Comparison of ENCODE assay signal across 8 cellular contexts in the genomic region with DNA sequence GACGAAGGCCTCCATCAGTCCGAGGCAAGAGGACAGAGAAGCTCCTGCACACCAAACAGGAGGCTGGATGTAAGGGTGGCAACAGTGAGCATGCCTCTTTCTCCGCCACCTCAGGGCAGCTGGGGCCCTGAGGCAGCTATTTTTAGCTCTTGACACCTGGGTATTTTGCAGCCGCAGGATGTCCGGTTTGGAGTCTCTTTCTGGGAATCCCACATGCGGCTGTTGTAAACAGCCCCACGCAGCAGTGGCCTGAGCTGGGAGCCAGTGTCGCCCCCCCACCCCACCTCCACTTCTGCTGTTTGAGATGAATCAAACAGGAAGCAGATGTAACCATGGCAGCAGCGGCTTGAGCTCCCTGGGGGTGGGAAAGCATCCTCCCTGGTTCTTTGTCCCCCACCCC. TPM values are rescaled to one million over a fixed set of nuclear protein-coding genes. Genes with fewer than 3 reads are reported as not detected.
DNase-seq lines count a peak whose midpoint lies in the region; ATAC-seq and TF ChIP-seq lines count a peak whose summit lies in the region.

No MANE protein-coding gene starts in this region.

- peak overlapping the region; percentile 92 to 98 (median 96) for H3K27ac Mint-ChIP-seq in naive thymus-derived CD4-positive, alpha-beta T cell

- H3K36me3 ChIP-seq in GM06990 (ENCODE audit: control insufficient read depth, insufficient read depth, low read length) (no peaks in the 10 kb centered on the region; the same call in none of the 2 replicates), body of pancreas (replicated peaks in 1 of 2; ENCODE audit: insufficient read depth in 1 of 2, low read depth in 2 of 2) (no peaks in the 10 kb centered on the region), stomach (peaks cover 0 to 16% (median 5%) of the 10 kb centered on the region in 4 donors)
- H3K36me3 ChIP-seq in naive thymus-derived CD4-positive, alpha-beta T cell (ENCODE audit: control insufficient read depth in 2 of 3, insufficient read depth in 3 of 3, low read length in 3 of 3) = peaks cover 0 to 7% (median 5%) of the 10 kb centered on the region in 3 experiments

- intact Hi-C loops in body of pancreas (cut with DNase I) (no loop called here), stomach (cut with DNase I; ENCODE audit: low total_unique reads) (no loop called here)
- intact Hi-C loops in naive thymus-derived CD4-positive, alpha-beta T cell (cut with micrococcal nuclease) = loop anchor here (1.0 to 5.0 kb wide), 7 partner anchors 8 to 1591 kb away; a partner anchor contains a TSS

- no peak overlapping the region; the same call in 1 of the 2 replicates for H3K4me3 ChIP-seq in GM06990 (replicated peaks; ENCODE audit: low read depth, low read length)
- no peak overlapping the region for H3K4me3 ChIP-seq in body of pancreas
- H3K4me3 ChIP-seq in naive thymus-derived CD4-positive, alpha-beta T cell (ENCODE audit: low read length) = peak overlapping the region; percentile 45
- peak overlapping the region in 1 of 4 donors; percentile 28 for H3K4me3 ChIP-seq in stomach

- DNase-seq in GM06990 (ENCODE audit: extremely low read depth, insufficient read length) = peak; percentile 69
- peak; percentile 74 for DNase-seq in T-helper 22 cell (ENCODE audit: low read depth)
- peak in 1 of 4 donors; percentile 43 for DNase-seq in body of pancreas
- peak; percentile 34 to 87 (median 76) for DNase-seq in naive thymus-derived CD4-positive, alpha-beta T cell
- no peak for DNase-seq in stomach
- no peak for DNase-seq in putamen (ENCODE audit: low spot score)
- DNase-seq in NCI-H2029 treated with DMSO at 0.1 percent for 48 hours (lab: John Stamatoyannopoulos, UW) = no peak

- no peak for TF ChIP-seq CTCF in GM06990 (IDR thresholded peaks at IDR 0.05; ENCODE audit: insufficient read depth, low read length, poor library complexity, severe bottlenecking)
- TF ChIP-seq CTCF in body of pancreas (IDR thresholded peaks at IDR 0.05) = no peak
- TF ChIP-seq CTCF in stomach (IDR thresholded peaks at IDR 0.05) = no peak

- TF ChIP-seq POLR2A in body of pancreas (IDR thresholded peaks at IDR 0.05) = no peak
- TF ChIP-seq POLR2A in stomach (IDR thresholded peaks at IDR 0.05) = no peak

- 59 to 72% methylated on average over 6 to 9 of the region's 9 CpGs for WGBS in body of pancreas, 2 donors
- 9 to 34% (median 21%) methylated on average over 8 to 9 of the region's 9 CpGs for WGBS in stomach, 5 donors

- TF ChIP-seq EP300 in stomach (IDR thresholded peaks at IDR 0.05) = peak; percentile 30

- H3K36me3 Mint-ChIP-seq in naive thymus-derived CD4-positive, alpha-beta T cell = peaks cover 0 to 22% (median 5%) of the 10 kb centered on the region in 5 donors

- H3K27me3 Mint-ChIP-seq in naive thymus-derived CD4-positive, alpha-beta T cell = no peaks in the 10 kb centered on the region

- CTCF ChIA-PET in naive thymus-derived CD4-positive, alpha-beta T cell (lab: Charles Lee) = interaction anchor here (0.7 to 22.9 kb wide), 10 partner anchors 10 to 97 kb away, joined by 3 to 539 read pairs (median 5); a partner anchor contains a TSS

- H3K4me1 ChIP-seq in body of pancreas = peaks cover 88% of the 10 kb centered on the region
- H3K4me1 ChIP-seq in naive thymus-derived CD4-positive, alpha-beta T cell (ENCODE audit: control insufficient read depth in 2 of 2, insufficient read depth in 2 of 2, low read length in 2 of 2) = peaks cover 79 to 96% of the 10 kb centered on the region in 2 donors
- peaks cover 95 to 100% (median 99%) of the 10 kb centered on the region in 4 donors for H3K4me1 ChIP-seq in stomach

- peak overlapping the region; percentile 72 to 88 (median 82) for H3K4me3 Mint-ChIP-seq in naive thymus-derived CD4-positive, alpha-beta T cell

- H3K27ac ChIP-seq in body of pancreas (peak overlapping the region in 3 of 4 donors; percentile 12 to 56 (median 46)), stomach (peak overlapping the region in 4 of 5 donors; percentile 97 to 99 (median 98))
- peak overlapping the region; percentile 81 for H3K27ac ChIP-seq in naive thymus-derived CD4-positive, alpha-beta T cell (ENCODE audit: low read depth, low read length)

- no peaks in the 10 kb centered on the region for H3K9me3 Mint-ChIP-seq in naive thymus-derived CD4-positive, alpha-beta T cell

- POLR2A ChIA-PET in naive thymus-derived CD4-positive, alpha-beta T cell (lab: Charles Lee) = interaction anchor here (0.9 to 15.6 kb wide), 5 partner anchors 8 to 29 kb away, joined by 3 to 364 read pairs (median 5); a partner anchor contains a TSS

- H3K4me1 Mint-ChIP-seq in naive thymus-derived CD4-positive, alpha-beta T cell = peaks cover 73 to 100% (median 92%) of the 10 kb centered on the region in 7 donors

- H3K9me3 ChIP-seq in body of pancreas (no peaks in the 10 kb centered on the region), stomach (no peaks in the 10 kb centered on the region)
- no peaks in the 10 kb centered on the region for H3K9me3 ChIP-seq in naive thymus-derived CD4-positive, alpha-beta T cell (ENCODE audit: control insufficient read depth in 2 of 3, low read length in 3 of 3)

- H3K27me3 ChIP-seq in GM06990 (replicated peaks; ENCODE audit: control insufficient read depth, insufficient read depth, low read length) = no peaks in the 10 kb centered on the region
- H3K27me3 ChIP-seq in body of pancreas = no peaks in the 10 kb centered on the region
- no peaks in the 10 kb centered on the region for H3K27me3 ChIP-seq in naive thymus-derived CD4-positive, alpha-beta T cell (ENCODE audit: control insufficient read depth in 2 of 2, insufficient read depth in 2 of 2, low read length in 2 of 2)
- H3K27me3 ChIP-seq in stomach = no peaks in the 10 kb centered on the region

- ATAC-seq in HG02973 (IDR thresholded peaks at IDR 0.05; ENCODE audit: unreplicated experiment) (peak; percentile 31), body of pancreas (no peak)
- ATAC-seq in naive thymus-derived CD4-positive, alpha-beta T cell = peak; percentile 53

RNA-seq across cellular contexts. Expression of a gene that starts 11.7 kb away (rescaled TPM):
- total RNA-seq in body of pancreas = 10 to 100 TPM; 26.2 to 26.7 TPM
- total RNA-seq in naive thymus-derived CD4-positive, alpha-beta T cell = 100 to 1,000 TPM; 150 to 194 (median 188) TPM
- 10 to 100 TPM; 16.7 to 36.7 TPM for polyA plus RNA-seq in naive thymus-derived CD4-positive, alpha-beta T cell
- 100 to 1,000 TPM in 2 of 5 donors, 10 to 100 TPM in 3; 32.1 to 313 (median 66.5) TPM for total RNA-seq in stomach
- 10 to 100 TPM; 22.8 to 30.7 (median 28.6) TPM for polyA plus RNA-seq in stomach

RNA-seq across cellular contexts. Expression of a gene that starts 35.0 kb away (rescaled TPM):
- total RNA-seq in body of pancreas (10 to 100 TPM; 12.7 to 22.1 TPM), stomach (10 to 100 TPM in 3 of 5 donors, 1 to 10 TPM in 2; 2.3 to 29.0 (median 18.1) TPM)
- total RNA-seq in naive thymus-derived CD4-positive, alpha-beta T cell = 10 to 100 TPM in 2 of 5 experiments, 1 to 10 TPM in 3; 6.7 to 14.3 (median 10.0) TPM
- polyA plus RNA-seq in naive thymus-derived CD4-positive, alpha-beta T cell = 10 to 100 TPM; 12.5 to 15.6 TPM
- polyA plus RNA-seq in stomach = 10 to 100 TPM in 1 of 3 donors, 1 to 10 TPM in 2; 6.3 to 18.2 (median 9.4) TPM

RNA-seq across cellular contexts. Expression of a gene that starts 49.4 kb away (rescaled TPM):
- total RNA-seq in body of pancreas (10 to 100 TPM; 11.9 to 23.4 TPM), stomach (100 to 1,000 TPM in 1 of 5 donors, 10 to 100 TPM in 4; 15.9 to 114 (median 25.0) TPM)
- 1 to 10 TPM in 2 of 5 experiments, under 1 TPM in 2, not detected in 1; 0.08 to 1.9 (median 1.1) TPM for total RNA-seq in naive thymus-derived CD4-positive, alpha-beta T cell
- under 1 TPM in 1 of 2 donors, not detected in 1; 0.15 TPM for polyA plus RNA-seq in naive thymus-derived CD4-positive, alpha-beta T cell
- 10 to 100 TPM; 21.2 to 33.1 (median 22.9) TPM for polyA plus RNA-seq in stomach

Comparison
In these comparisons a context has a peak if more than half of its experiments do, and no peak if none do; other contexts are left out.
1. DNase-seq: peak in GM06990 (single experiment), T-helper 22 cell (single experiment) and naive thymus-derived CD4-positive, alpha-beta T cell (9 of 9); none in stomach (single experiment), putamen (single experiment) and NCI-H2029 treated with DMSO at 0.1 percent for 48 hours (single experiment).
2. H3K27ac ChIP-seq: peak in every context shown above with its lines; median percentile 98 in stomach; 81 in naive thymus-derived CD4-positive, alpha-beta T cell; 46 in body of pancreas.
3. RNA of a gene that starts 49.4 kb away (total RNA-seq): 15.9 to 114 TPM in stomach and 11.9 to 23.4 TPM in body of pancreas; 0.08 to 1.9 TPM in naive thymus-derived CD4-positive, alpha-beta T cell; every median in the first group is over 4 times any median in the second.
4. intact Hi-C loops: an anchor here in naive thymus-derived CD4-positive, alpha-beta T cell (1.0 to 5.0 kb wide); none called in body of pancreas and stomach.